Comparison of ENCODE assay signal across 1 cellular context in genomic region chr1:234661249-234661928, GRCh38.
TF ChIP-seq lines count a peak whose summit lies in the region.

No MANE protein-coding gene starts in this region.

TF ChIP-seq in IMR-90, 13 proteins besides CTCF, POLR2A, EP300 and RAD21:
- TF ChIP-seq RFX5 (IDR thresholded peaks at IDR 0.05; ENCODE audit: low read depth, low read length) (no peak), MAZ (IDR thresholded peaks at IDR 0.05; ENCODE audit: borderline replicate concordance, low read depth, low read length) (no peak)
